In genomic region chr9:72133365-72134035, GRCh38 we compare ENCODE assay signal across 1 cellular context.
TF ChIP-seq lines count a peak whose summit lies in the region.

No MANE protein-coding gene starts in this region.

TF ChIP-seq in HepG2, 621 proteins besides CTCF, POLR2A, EP300 and RAD21 (continued from another document):
- TF ChIP-seq ZNF318 (CRISPR knock-in tag; IDR thresholded peaks at IDR 0.05) = no peak
- no peak for TF ChIP-seq KAT2B (IDR thresholded peaks at IDR 0.05; ENCODE audit: borderline replicate concordance, low read depth, low read length)
- TF ChIP-seq ZBTB37 (CRISPR knock-in tag; IDR thresholded peaks at IDR 0.05) = no peak
- no peak for TF ChIP-seq ZNF20 (CRISPR knock-in tag; IDR thresholded peaks at IDR 0.05)
- TF ChIP-seq KAT8 (CRISPR knock-in tag; IDR thresholded peaks at IDR 0.05) = no peak
- TF ChIP-seq NFIC (IDR thresholded peaks at IDR 0.05; ENCODE audit: low read length) = no peak
- TF ChIP-seq SRSF9 (IDR thresholded peaks at IDR 0.05; ENCODE audit: borderline replicate concordance, insufficient read depth, low read depth, low read length, poor library complexity, severe bottlenecking) = no peak
- no peak for TF ChIP-seq CSRNP2 (CRISPR knock-in tag; conservative IDR thresholded peaks at IDR 0.05; ENCODE audit: low read depth)
- no peak for TF ChIP-seq REL (CRISPR knock-in tag; conservative IDR thresholded peaks at IDR 0.05)
- TF ChIP-seq TOPORS (CRISPR knock-in tag; IDR thresholded peaks at IDR 0.05) = no peak
- TF ChIP-seq SIN3A (IDR thresholded peaks at IDR 0.05; ENCODE audit: borderline replicate concordance, low read depth, low read length) = no peak
- TF ChIP-seq HNRNPK (IDR thresholded peaks at IDR 0.05; ENCODE audit: low read depth, low read length, poor library complexity, severe bottlenecking) = no peak
- TF ChIP-seq ZNF614 (CRISPR knock-in tag; IDR thresholded peaks at IDR 0.05; ENCODE audit: borderline replicate concordance) = peak; percentile 17; the same call in 1 of the 2 replicates
- no peak for TF ChIP-seq ZNF441 (CRISPR knock-in tag; IDR thresholded peaks at IDR 0.05; ENCODE audit: borderline replicate concordance)
- peak; percentile 19; the same call in 1 of the 2 replicates for TF ChIP-seq PAXIP1 (CRISPR knock-in tag; conservative IDR thresholded peaks at IDR 0.05)
- TF ChIP-seq ZBTB14 (CRISPR knock-in tag; IDR thresholded peaks at IDR 0.05) = no peak
- no peak for TF ChIP-seq ELF3 (CRISPR knock-in tag; IDR thresholded peaks at IDR 0.05)
